Comparison of ENCODE assay signal across 8 cellular contexts in genomic region chr10:25015927-25016348, GRCh38. TPM values are rescaled to one million over a fixed set of nuclear protein-coding genes. Genes with fewer than 3 reads are reported as not detected.
DNase-seq lines count a peak whose midpoint lies in the region; ATAC-seq, FAIRE-seq and TF ChIP-seq lines count a peak whose summit lies in the region.

TSS of gene ENKUR (minus strand) at chr10:25016158. CDS start at chr10:25015936, 222 bp downstream.

- dilution Hi-C loops in keratinocyte (cut with MboI; ENCODE audit: extremely low pct_ligation_motif_present, low sequenced_read_pairs) = no loop called here

- TF ChIP-seq CTCF in AG09309 (IDR thresholded peaks at IDR 0.05; ENCODE audit: control insufficient read depth, insufficient read depth, low read depth, low read length, missing control alignments) = no peak
- TF ChIP-seq CTCF in keratinocyte (optimal IDR thresholded peaks at IDR 0.05 in 1 of 3, IDR thresholded peaks at IDR 0.05 in 1 of 3, conservative IDR thresholded peaks at IDR 0.05 in 1 of 3; ENCODE audit: extremely low read depth in 1 of 3, insufficient read depth in 2 of 3, low read length in 3 of 3) = no peak

- H3K4me1 ChIP-seq in keratinocyte (ENCODE audit: control insufficient read depth, extremely low read depth, insufficient read depth, low read length) = peaks cover 14% of the 10 kb centered on the region

- no peaks in the 10 kb centered on the region for H3K9me1 ChIP-seq in keratinocyte (ENCODE audit: control insufficient read depth, extremely low read depth, insufficient read depth, low read length)

- H3K27me3 ChIP-seq in keratinocyte (ENCODE audit: control insufficient read depth, extremely low read depth, insufficient read depth, low read length) = no peaks in the 10 kb centered on the region

- H4K20me1 ChIP-seq in keratinocyte (ENCODE audit: control insufficient read depth, extremely low read depth, insufficient read depth, low read length) = no peaks in the 10 kb centered on the region

- H3K27ac ChIP-seq in keratinocyte (ENCODE audit: control insufficient read depth, insufficient read depth, low read length) = peak within 1 kb of the TSS; percentile 94

- ATAC-seq in HG03378 (IDR thresholded peaks at IDR 0.05; ENCODE audit: unreplicated experiment) = peak; percentile 75

- no peaks in the 10 kb centered on the region for H3K9me3 ChIP-seq in keratinocyte (ENCODE audit: control insufficient read depth, low read depth, low read length)

- peak within 1 kb of the TSS; percentile 98 for H3K4me2 ChIP-seq in keratinocyte (ENCODE audit: control insufficient read depth, extremely low read depth, insufficient read depth, low read depth, low read length)

- no peaks in the 10 kb centered on the region for H3K79me2 ChIP-seq in keratinocyte (ENCODE audit: control insufficient read depth, insufficient read depth, low read length)

- H2AFZ ChIP-seq in keratinocyte (ENCODE audit: control insufficient read depth, low read length) = peak within 1 kb of the TSS; percentile 93

- no peaks in the 10 kb centered on the region for H3K36me3 ChIP-seq in keratinocyte (ENCODE audit: control insufficient read depth in 2 of 2, extremely low read depth in 1 of 2, insufficient read depth in 2 of 2, low read length in 2 of 2)

- peak; percentile 52 for FAIRE-seq in keratinocyte (lab: Jason Lieb, UNC)

- DNase-seq in AG09309 (ENCODE audit: low read depth) (peak; percentile 66), GM19238 (ENCODE audit: insufficient read length, low spot score) (peak; percentile 56), NCI-H446 (lab: John Stamatoyannopoulos, UW) (peak; percentile 89 to 95), cerebellar cortex (ENCODE audit: low spot score) (peak; percentile 95), keratinocyte (ENCODE audit: low read depth, low spot score) (peak; percentile 21)
- peak; percentile 88 for DNase-seq in activated CD4-positive, CD25-positive, alpha-beta regulatory T cell treated with anti-CD3 and anti-CD28 coated beads, Interleukin-2, amount 50 U/mL, for 72 hours
- peak; percentile 93 for DNase-seq in stimulated activated CD4-positive, alpha-beta T cell treated with anti-CD3 and anti-CD28 coated beads, Interleukin-12 subunit alpha, Interleukin-12 subunit beta, amount 100 ng/mL, for 4 hours

- H3K4me3 ChIP-seq in AG09309 (ENCODE audit: control insufficient read depth, low read depth, low read length) (peak within 1 kb of the TSS; percentile 67), keratinocyte (ENCODE audit: control insufficient read depth in 2 of 3, extremely low read depth in 1 of 3, insufficient read depth in 2 of 3, low read depth in 1 of 3, low read length in 3 of 3) (peak within 1 kb of the TSS; percentile 53 to 83 (median 82))

- H3K9ac ChIP-seq in keratinocyte (ENCODE audit: control insufficient read depth, extremely low read depth, insufficient read depth, low read length) = peak within 1 kb of the TSS; percentile 88

RNA-seq across cellular contexts. Expression of gene ENKUR, which starts in this region (rescaled TPM):
- 0.03 TPM in 2 of 3 replicates, not detected in the other for polyA plus RNA-seq in keratinocyte
- polyA plus RNA-seq in keratinocyte (2011; ENCODE audit: low read depth) = not detected
- polyA plus RNA-seq in keratinocyte (2011; cell fraction: cytosol; rRNA removed) = 0.01 TPM in 1 of 2 replicates, not detected in the other
- polyA plus RNA-seq in keratinocyte (2011; cell fraction: nucleus; rRNA removed) = 0.05 TPM in 2 replicates
- polyA plus RNA-seq in keratinocyte (2012; ENCODE audit: low replicate concordance) = 0.06 and 0.14 TPM in 2 replicates
- polyA minus RNA-seq in keratinocyte = not detected in 3 replicates
- not detected for polyA minus RNA-seq in keratinocyte (2011; cell fraction: cytosol; rRNA and poly(A)+ RNA removed)
- polyA minus RNA-seq in keratinocyte (2011; cell fraction: nucleus; rRNA and poly(A)+ RNA removed) = 0.11 TPM in 1 of 2 replicates, not detected in the other

Comparison
In these comparisons a context has a peak if more than half of its experiments do, and no peak if none do; other contexts are left out.
1. Peak in every context shown above with its lines: DNase-seq, ATAC-seq, H3K4me3 ChIP-seq and H3K27ac ChIP-seq.
2. Peak in DNase-seq, H3K4me3 ChIP-seq, H3K27ac ChIP-seq, H3K9ac ChIP-seq and H3K4me2 ChIP-seq in keratinocyte; RNA of the gene not detected or under 1 TPM.
3. DNase-seq: peak in every context shown above with its lines; median percentile 95 in cerebellar cortex; 93 in stimulated activated CD4-positive, alpha-beta T cell treated with anti-CD3 and anti-CD28 coated beads, Interleukin-12 subunit alpha, Interleukin-12 subunit beta, amount 100 ng/mL, for 4 hours; 92 in NCI-H446; 88 in activated CD4-positive, CD25-positive, alpha-beta regulatory T cell treated with anti-CD3 and anti-CD28 coated beads, Interleukin-2, amount 50 U/mL, for 72 hours; 66 in AG09309; 56 in GM19238; 21 in keratinocyte.